ENCODE assay signal across 22 cellular contexts in the genomic region with DNA sequence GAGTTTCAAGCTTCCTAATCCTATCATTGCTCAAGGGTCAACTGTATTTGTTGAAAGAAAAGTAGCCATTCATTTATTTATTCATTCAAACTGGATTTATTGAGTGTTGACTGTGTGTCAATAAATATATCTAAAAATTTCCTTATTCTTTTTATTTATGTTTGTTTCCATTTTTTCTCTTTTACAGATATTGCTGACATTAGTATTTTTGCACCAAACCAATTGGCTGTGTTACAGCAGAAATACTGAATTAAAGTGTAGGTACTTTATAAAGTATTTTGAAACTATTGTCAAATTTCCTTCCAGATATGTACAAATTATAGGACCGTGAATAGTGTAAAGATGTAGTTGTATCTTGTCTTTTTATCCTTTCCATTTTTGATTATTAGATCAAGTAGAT.
A peak's percentile ranks its signal among the peaks of the same experiment; 100 is the strongest.
DNase-seq lines count a peak whose midpoint lies in the region; ATAC-seq, FAIRE-seq and TF ChIP-seq lines count a peak whose summit lies in the region.
"Had no signal": no experiment of that assay in that cellular context is flagged by ENCODE, and none has a peak within 500 bp of the region (broad histone marks: within the 10 kb centered on the region; RNA-seq: fewer than 3 reads in every experiment).

No MANE protein-coding gene starts in this region.

- no peaks in the 10 kb centered on the region for H4K20me1 ChIP-seq in HepG2 (ENCODE audit: insufficient read depth, low read length)
- H4K20me1 ChIP-seq: BLaER1 had no signal

- H3K9ac ChIP-seq in HepG2 (ENCODE audit: insufficient read depth, low read depth, low read length), result no peak overlapping the region
- H3K9ac ChIP-seq in kidney (ENCODE audit: low read length in 2 of 2), result no peak overlapping the region
- H3K9ac ChIP-seq: BLaER1 had no signal

- no peak for TF ChIP-seq RAD21 in HepG2 (CRISPR knock-in tag; IDR thresholded peaks at IDR 0.05)

- no peak overlapping the region for H3K4me2 ChIP-seq in HepG2 (ENCODE audit: low read depth, low read length)

- H3K36me3 ChIP-seq in HepG2 (replicated peaks in 1 of 2; ENCODE audit: control insufficient read depth in 1 of 2, insufficient read depth in 2 of 2, low read length in 2 of 2) (no peaks in the 10 kb centered on the region), right lobe of liver (no peaks in the 10 kb centered on the region), kidney (ENCODE audit: control insufficient read depth in 1 of 2, insufficient read depth in 2 of 2, low read length in 2 of 2) (no peaks in the 10 kb centered on the region), thyroid gland (no peaks in the 10 kb centered on the region)
- H3K36me3 ChIP-seq: BE2C, BLaER1 had no signal

- H3K36me3 Mint-ChIP-seq in activated CD4-positive, alpha-beta memory T cell treated with anti-CD3 and anti-CD28 coated beads for 36 hours, result no peaks in the 10 kb centered on the region
- H3K36me3 Mint-ChIP-seq: CD14-positive monocyte; CD4-positive, alpha-beta memory T cell; CD4-positive, CD25-positive, alpha-beta regulatory T cell had no signal

- no peaks in the 10 kb centered on the region for H3K27me3 Mint-ChIP-seq in activated CD4-positive, alpha-beta memory T cell treated with anti-CD3 and anti-CD28 coated beads for 36 hours
- H3K27me3 Mint-ChIP-seq: CD4-positive, alpha-beta memory T cell; CD4-positive, CD25-positive, alpha-beta regulatory T cell had no signal

- H3K27ac ChIP-seq in HepG2 (ENCODE audit: extremely low read length, insufficient read depth, low read length), result no peak overlapping the region
- no peak overlapping the region for H3K27ac ChIP-seq in right lobe of liver
- H3K27ac ChIP-seq in kidney (ENCODE audit: low read depth in 2 of 2, low read length in 2 of 2), result no peak overlapping the region
- no peak overlapping the region for H3K27ac ChIP-seq in thyroid gland
- H3K27ac ChIP-seq: 22Rv1, BLaER1 had no signal

- no peak overlapping the region for H2AFZ ChIP-seq in HepG2 (ENCODE audit: low read length)

- H3K27ac Mint-ChIP-seq in activated CD4-positive, alpha-beta memory T cell treated with anti-CD3 and anti-CD28 coated beads for 36 hours, result no peak overlapping the region
- H3K27ac Mint-ChIP-seq: CD4-positive, CD25-positive, alpha-beta regulatory T cell had no signal

- no peaks in the 10 kb centered on the region for H3K9me3 Mint-ChIP-seq in activated CD4-positive, alpha-beta memory T cell treated with anti-CD3 and anti-CD28 coated beads for 36 hours

- TF ChIP-seq EP300 in HepG2 (IDR thresholded peaks at IDR 0.05; ENCODE audit: low read depth in 2 of 2, low read length in 2 of 2), result no peak
- no peak for TF ChIP-seq EP300 in HepG2 (CRISPR knock-in tag; IDR thresholded peaks at IDR 0.05; ENCODE audit: borderline replicate concordance)

- peaks cover 48% of the 10 kb centered on the region for H3K9me3 ChIP-seq in HepG2 (ENCODE audit: low read length)
- no peaks in the 10 kb centered on the region for H3K9me3 ChIP-seq in right lobe of liver
- no peaks in the 10 kb centered on the region for H3K9me3 ChIP-seq in kidney (ENCODE audit: control insufficient read depth in 1 of 2, low read length in 2 of 2)
- H3K9me3 ChIP-seq in thyroid gland, result no peaks in the 10 kb centered on the region
- H3K9me3 ChIP-seq: BE2C, BLaER1, Caco-2 had no signal

- TF ChIP-seq POLR2A in HepG2 (IDR thresholded peaks at IDR 0.05; ENCODE audit: insufficient read depth in 1 of 2, low read depth in 2 of 2, low read length in 2 of 2) (no peak), right lobe of liver (IDR thresholded peaks at IDR 0.05) (no peak), thyroid gland (IDR thresholded peaks at IDR 0.05) (no peak)

- POLR2A ChIA-PET in HepG2 (lab: Yijun Ruan, JAX), result no interaction called here
- POLR2A ChIA-PET in activated CD4-positive, alpha-beta memory T cell treated with anti-CD3 and anti-CD28 coated beads for 36 hours (lab: Charles Lee), result no interaction called here

- no peaks in the 10 kb centered on the region for H3K4me1 Mint-ChIP-seq in activated CD4-positive, alpha-beta memory T cell treated with anti-CD3 and anti-CD28 coated beads for 36 hours (ENCODE audit: low read depth)
- H3K4me1 Mint-ChIP-seq: CD14-positive monocyte; CD4-positive, alpha-beta memory T cell; CD4-positive, CD25-positive, alpha-beta regulatory T cell had no signal

- BruUV-seq in HepG2 (replicated peaks; lab: Mats Ljungman, UMichigan), result no TSS peak

- DNase-seq in HepG2 (ENCODE audit: low spot score), result no peak
- no peak for DNase-seq in right lobe of liver
- DNase-seq in MV-4-11 (lab: John Stamatoyannopoulos, UW), result peak; percentile 56
- no peak for DNase-seq in kidney
- no peak for DNase-seq in thyroid gland
- no peak for DNase-seq in activated CD4-positive, alpha-beta memory T cell treated with anti-CD3 and anti-CD28 coated beads for 36 hours
- DNase-seq: ACHN; BE2C; C1 segment of cervical spinal cord; Caco-2; Calu3; CD4-positive, alpha-beta memory T cell; CD4-positive, CD25-positive, alpha-beta regulatory T cell; DMS79 treated with DMSO at 0.1 percent for 48 hours; GF-D8 had no signal

- FAIRE-seq in HepG2 (lab: Jason Lieb, UNC) (no peak), kidney (lab: Jason Lieb, UNC) (peak; percentile 46)
- FAIRE-seq: D721Med, G401.6, GM12891, GM19239 had no signal

- no peak for TF ChIP-seq CTCF in HepG2 (CRISPR knock-in tag; IDR thresholded peaks at IDR 0.05)
- TF ChIP-seq CTCF in right lobe of liver (IDR thresholded peaks at IDR 0.05), result no peak
- TF ChIP-seq CTCF in kidney (IDR thresholded peaks at IDR 0.05; ENCODE audit: borderline replicate concordance, extremely low read depth, insufficient read depth), result no peak
- no peak for TF ChIP-seq CTCF in thyroid gland (IDR thresholded peaks at IDR 0.05)

- no peaks in the 10 kb centered on the region for H3K4me1 ChIP-seq in HepG2 (ENCODE audit: insufficient read depth, low read length)
- no peaks in the 10 kb centered on the region for H3K4me1 ChIP-seq in right lobe of liver
- H3K4me1 ChIP-seq in kidney (ENCODE audit: control insufficient read depth in 1 of 2, insufficient read depth in 1 of 2, low read depth in 1 of 2, low read length in 2 of 2), result no peaks in the 10 kb centered on the region
- H3K4me1 ChIP-seq in thyroid gland, result no peaks in the 10 kb centered on the region
- H3K4me1 ChIP-seq: BE2C, Caco-2 had no signal

- no peak for ATAC-seq in HepG2
- no peak for ATAC-seq in right lobe of liver

- H3K4me3 ChIP-seq in HepG2 (replicated peaks in 1 of 3; ENCODE audit: insufficient read depth in 1 of 3, low read depth in 2 of 3, low read length in 3 of 3) (no peak overlapping the region), right lobe of liver (no peak overlapping the region), kidney (ENCODE audit: low read length in 2 of 2) (no peak overlapping the region), thyroid gland (replicated peaks in 1 of 3) (no peak overlapping the region)
- H3K4me3 ChIP-seq: BLaER1 had no signal

- 0% methylated on average over 1 of the region's 1 CpG for WGBS in HepG2 (ENCODE audit: low lambda C conversion rate)
- WGBS in right lobe of liver (ENCODE audit: insufficient coverage, low coverage, low lambda C conversion rate, missing lambda C conversion rate), result 67% methylated on average over 1 of the region's 1 CpG
- WGBS in thyroid gland, 2 donors, result 93 to 96% methylated on average over 1 of the region's 1 CpG

- in situ Hi-C loops in HepG2 (cut with HindIII; ENCODE audit: extremely low pct_ligation_motif_present, low pct_unique_long_range_greater_than_20kb), result no loop called here

- no peaks in the 10 kb centered on the region for H3K79me2 ChIP-seq in HepG2 (ENCODE audit: insufficient read depth, low read length)

- no peak overlapping the region for H3K4me3 Mint-ChIP-seq in activated CD4-positive, alpha-beta memory T cell treated with anti-CD3 and anti-CD28 coated beads for 36 hours
- H3K4me3 Mint-ChIP-seq: CD14-positive monocyte; CD4-positive, alpha-beta memory T cell; CD4-positive, CD25-positive, alpha-beta regulatory T cell had no signal

- CTCF ChIA-PET in HepG2 (lab: Yijun Ruan, JAX; ENCODE audit: low intra/inter-chr PET ratio, low total read pairs), result no interaction called here
- CTCF ChIA-PET in activated CD4-positive, alpha-beta memory T cell treated with anti-CD3 and anti-CD28 coated beads for 36 hours (lab: Charles Lee), result no interaction called here

- H3K27me3 ChIP-seq in HepG2 (ENCODE audit: control insufficient read depth in 1 of 2, insufficient read depth in 2 of 2, low read length in 2 of 2) (no peaks in the 10 kb centered on the region), right lobe of liver (no peaks in the 10 kb centered on the region), thyroid gland (no peaks in the 10 kb centered on the region)
- H3K27me3 ChIP-seq: BE2C, BLaER1 had no signal

- intact Hi-C loops in HepG2 (cut with micrococcal nuclease; ENCODE audit: unreplicated experiment) (no loop called here), right lobe of liver (cut with DNase I) (no loop called here), kidney (cut with DNase I) (no loop called here), thyroid gland (cut with DNase I) (no loop called here)
- intact Hi-C loops in activated CD4-positive, alpha-beta memory T cell treated with anti-CD3 and anti-CD28 coated beads for 36 hours (cut with micrococcal nuclease), result no loop called here

TF ChIP-seq in HepG2, 621 proteins besides CTCF, POLR2A, EP300 and RAD21:
- TF ChIP-seq MAFK (conservative IDR thresholded peaks at IDR 0.05 in 1 of 2, IDR thresholded peaks at IDR 0.05 in 1 of 2; ENCODE audit: low read length in 2 of 2) (peak; percentile 43 to 65; a peak in 2 of 4 replicates), ZNF567 (CRISPR knock-in tag; IDR thresholded peaks at IDR 0.05; ENCODE audit: borderline replicate concordance) (no peak), MAFF (IDR thresholded peaks at IDR 0.05; ENCODE audit: low read depth, low read length) (peak; percentile 47; the same call in 1 of the 2 replicates)
